In genomic region chr1:187949567-187949966, GRCh38 we compare ENCODE assay signal across 26 cellular contexts.
"Had no signal": no experiment of that assay in that cellular context is flagged by ENCODE, and none has a peak within 500 bp of the region (broad histone marks: within the 10 kb centered on the region; RNA-seq: fewer than 3 reads in every experiment).

No MANE protein-coding gene starts in this region.

- H3K9me3 ChIP-seq: gastrocnemius medialis had no signal

- H3K4me1 ChIP-seq: esophagus squamous epithelium, gastrocnemius medialis, heart right ventricle, left lung, lower lobe of right lung had no signal

- ATAC-seq: effector memory CD8-positive, alpha-beta T cell; esophagus mucosa; gastrocnemius medialis; heart right ventricle; left cardiac atrium; left lung; left ventricle myocardium superior; lower lobe of right lung; mucosa of descending colon; naive thymus-derived CD8-positive, alpha-beta T cell had no signal

- H3K27me3 ChIP-seq: esophagus squamous epithelium, gastrocnemius medialis, heart right ventricle, left lung had no signal

- H3K36me3 ChIP-seq: esophagus squamous epithelium, gastrocnemius medialis, heart right ventricle, left lung, lower lobe of right lung had no signal

- DNase-seq: cortex of kidney; effector CD8-positive, alpha-beta T cell; effector memory CD8-positive, alpha-beta T cell; endodermal cell; erythroblast; esophagus squamous epithelium; foreskin fibroblast; foreskin melanocyte; gastrocnemius medialis; glutamatergic neuron; head of caudate nucleus; heart right ventricle; hippocampal formation; left cardiac atrium; left lung; left ventricle myocardium superior; lower lobe of right lung; mesenchymal stem cell; mucosa of descending colon; naive B cell; naive thymus-derived CD8-positive, alpha-beta T cell had no signal

- H3K27ac ChIP-seq: epithelial cell of prostate, esophagus squamous epithelium, gastrocnemius medialis, heart right ventricle, left lung, lower lobe of right lung had no signal

- H3K4me3 ChIP-seq: esophagus squamous epithelium, gastrocnemius medialis, heart right ventricle, left lung, lower lobe of right lung, mucosa of descending colon had no signal

- FAIRE-seq: endometrium, islet of Langerhans, keratinocyte had no signal
